23 cellular contexts compared by ENCODE assay signal in the genomic region with DNA sequence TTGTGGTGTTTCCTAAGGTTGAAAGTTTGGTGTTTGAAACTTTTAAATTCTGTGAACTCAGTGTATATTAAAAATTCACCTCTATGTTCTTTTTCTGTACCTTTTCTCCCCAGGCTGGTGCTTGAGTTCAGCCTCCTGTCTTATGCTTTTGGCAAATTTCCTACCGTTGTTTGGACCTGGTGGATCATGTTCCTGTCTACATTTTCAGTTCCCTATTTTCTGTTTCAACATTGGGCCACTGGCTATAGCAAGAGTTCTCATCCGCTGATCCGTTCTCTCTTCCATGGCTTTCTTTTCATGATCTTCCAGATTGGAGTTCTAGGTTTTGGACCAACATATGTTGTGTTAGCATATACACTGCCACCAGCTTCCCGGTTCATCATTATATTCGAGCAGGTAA. TPM values are rescaled to one million over a fixed set of nuclear protein-coding genes. Genes with fewer than 3 reads are reported as not detected.
A peak's percentile ranks its signal among the peaks of the same experiment; 100 is the strongest.
DNase-seq lines count a peak whose midpoint lies in the region; ATAC-seq, FAIRE-seq and TF ChIP-seq lines count a peak whose summit lies in the region.
"Had no signal": no experiment of that assay in that cellular context is flagged by ENCODE, and none has a peak within 500 bp of the region (broad histone marks: within the 10 kb centered on the region; RNA-seq: fewer than 3 reads in every experiment).

No MANE protein-coding gene starts in this region.

- H3K79me2 ChIP-seq in mammary epithelial cell (ENCODE audit: insufficient read depth, low read length) (no peaks in the 10 kb centered on the region), GM12878 (ENCODE audit: control insufficient read depth, insufficient read depth, low read length) (no peaks in the 10 kb centered on the region)

- in situ Hi-C loops in mammary epithelial cell (cut with MboI; ENCODE audit: low sequenced_read_pairs in 2 of 2) (no loop called here), GM12878 (cut with MboI) (no loop called here)

- peak overlapping the region; percentile 47 for H3K27ac Mint-ChIP-seq in MCF 10A (ENCODE audit: low read depth, unreplicated experiment)
- peak overlapping the region; percentile 25 for H3K27ac Mint-ChIP-seq in stimulated activated naive B cell treated with anti-CD40 and anti-IgM and Interleukin-4, amounts not matched to agents 10 μg/mL and 1 μg/mL and 100 μg/mL, for 72 hours
- H3K27ac Mint-ChIP-seq: CD8-positive, alpha-beta memory T cell; GM23338 had no signal

- H2AFZ ChIP-seq in mammary epithelial cell (ENCODE audit: low read depth, low read length) (no peak overlapping the region), GM12878 (ENCODE audit: control insufficient read depth, low read depth, low read length) (no peak overlapping the region)
- H2AFZ ChIP-seq: GM23338 had no signal

- BruUV-seq in MCF 10A (replicated peaks; lab: Mats Ljungman, UMichigan) (no TSS peak), mammary epithelial cell (replicated peaks; lab: Mats Ljungman, UMichigan) (no TSS peak), GM12878 (replicated peaks; lab: Mats Ljungman, UMichigan) (no TSS peak)

- dilution Hi-C loops in mammary epithelial cell (cut with HindIII; ENCODE audit: low sequenced_read_pairs): no loop called here

- 95% methylated on average over 5 of the region's 5 CpGs for WGBS in mammary epithelial cell (ENCODE audit: low coverage, missing lambda C conversion rate)
- 89% methylated on average over 5 of the region's 5 CpGs for WGBS in GM12878 (ENCODE audit: insufficient coverage, insufficient replicate concordance, low lambda C conversion rate, missing lambda C conversion rate)

- H3K4me2 ChIP-seq in mammary epithelial cell (ENCODE audit: insufficient read depth, low read depth, low read length) (no peak overlapping the region), GM12878 (ENCODE audit: control insufficient read depth, insufficient read depth) (no peak overlapping the region)
- H3K4me2 ChIP-seq: BLaER1, GM23338, SK-N-SH had no signal

- CTCF ChIA-PET in MCF 10A (lab: Yijun Ruan, JAX) (no interaction called here), mammary epithelial cell (lab: Charles Lee; ENCODE audit: low non-redundant PET) (no interaction called here), GM12878 (lab: Yijun Ruan, JAX) (no interaction called here)

- TF ChIP-seq EP300 in GM12878 (IDR thresholded peaks at IDR 0.05; ENCODE audit: borderline replicate concordance in 1 of 2, control insufficient read depth in 1 of 2, low read depth in 2 of 2, low read length in 2 of 2): no peak

- H3K36me3 Mint-ChIP-seq in MCF 10A (ENCODE audit: insufficient read depth, unreplicated experiment): peaks cover 60% of the 10 kb centered on the region
- peaks cover 36 to 47% of the 10 kb centered on the region in 2 donors for H3K36me3 Mint-ChIP-seq in stimulated activated naive B cell treated with anti-CD40 and anti-IgM and Interleukin-4, amounts not matched to agents 10 μg/mL and 1 μg/mL and 100 μg/mL, for 72 hours

- H3K36me3 ChIP-seq in mammary epithelial cell (ENCODE audit: insufficient read depth, low read length) (peaks cover 18% of the 10 kb centered on the region), GM12878 (ENCODE audit: control insufficient read depth in 2 of 2, insufficient read depth in 2 of 2, low read length in 1 of 2) (peaks cover 5 to 17% of the 10 kb centered on the region in 2 experiments; a peak in 3 of 4 replicates)

- SMC1A ChIA-PET in GM12878 (lab: Charles Lee; ENCODE audit: uncharacterized antibody, unreplicated experiment): interaction anchor here (1.2 to 1.3 kb wide), 2 partner anchors 24 to 43 kb away, joined by 3 read pairs; no protein-coding TSS in a partner anchor

- no peak for TF ChIP-seq POLR2A in GM12878 (IDR thresholded peaks at IDR 0.05; ENCODE audit: low read depth, low read length)

- no peak for ATAC-seq in GM12878
- no peak for ATAC-seq in stimulated activated naive B cell treated with anti-CD40 and anti-IgM and Interleukin-4, amounts not matched to agents 10 μg/mL and 1 μg/mL and 100 μg/mL, for 72 hours (replicated peaks)
- ATAC-seq: GM23338 had no signal

- no peak for DNase-seq in MCF 10A (ENCODE audit: unreplicated experiment)
- DNase-seq in mammary epithelial cell: no peak
- peak; percentile 78 for DNase-seq in NOMO-1 treated with DMSO at 0.1 percent for 48 hours (lab: John Stamatoyannopoulos, UW; ENCODE audit: unreplicated experiment)
- DNase-seq in GM12878 (ENCODE audit: low read depth, low spot score): no peak
- DNase-seq in stimulated activated naive B cell treated with anti-CD40 and anti-IgM and Interleukin-4, amounts not matched to agents 10 μg/mL and 1 μg/mL and 100 μg/mL, for 72 hours: no peak
- no peak for DNase-seq in NCI-H345 (lab: John Stamatoyannopoulos, UW)
- DNase-seq in COR-L47 (lab: John Stamatoyannopoulos, UW): no peak
- DNase-seq in AG08396 (ENCODE audit: low spot score): no peak
- DNase-seq: CD8-positive, alpha-beta memory T cell; DMS79 treated with DMSO at 0.1 percent for 48 hours; HCEC 1CT; Kasumi-1; NCI-H1417; NCI-H187; NCI-H2227 treated with DMSO at 0.1 percent for 48 hours; NCI-H524; Right ventricle myocardium superior; SK-N-SH had no signal

- H3K4me3 ChIP-seq in mammary epithelial cell (replicated peaks in 1 of 3; ENCODE audit: insufficient read depth in 1 of 3, low read depth in 2 of 3, low read length in 3 of 3) (no peak overlapping the region), GM12878 (no peak overlapping the region)
- H3K4me3 ChIP-seq: BLaER1, GM23338 had no signal

- H3K4me1 ChIP-seq in mammary epithelial cell (ENCODE audit: insufficient read depth, low read length): no peaks in the 10 kb centered on the region
- H3K4me1 ChIP-seq in GM12878 (ENCODE audit: control insufficient read depth, insufficient read depth, low read length): no peaks in the 10 kb centered on the region
- H3K4me1 ChIP-seq: BLaER1 had no signal

- intact Hi-C loops in MCF 10A (cut with micrococcal nuclease) (no loop called here), mammary epithelial cell (cut with micrococcal nuclease) (no loop called here), GM12878 (cut with micrococcal nuclease; ENCODE audit: unreplicated experiment) (no loop called here)

- H3K4me1 Mint-ChIP-seq in MCF 10A (ENCODE audit: insufficient read depth, unreplicated experiment): no peaks in the 10 kb centered on the region
- peaks cover 6% of the 10 kb centered on the region in 2 donors for H3K4me1 Mint-ChIP-seq in stimulated activated naive B cell treated with anti-CD40 and anti-IgM and Interleukin-4, amounts not matched to agents 10 μg/mL and 1 μg/mL and 100 μg/mL, for 72 hours
- H3K4me1 Mint-ChIP-seq: GM23338 had no signal

- no peak overlapping the region for H3K27ac ChIP-seq in mammary epithelial cell (ENCODE audit: insufficient read depth, low read depth, low read length)
- no peak overlapping the region for H3K27ac ChIP-seq in GM12878 (ENCODE audit: control insufficient read depth, insufficient read depth)
- H3K27ac ChIP-seq: BLaER1 had no signal

- no peak for TF ChIP-seq CTCF in MCF 10A (IDR thresholded peaks at IDR 0.05; ENCODE audit: unreplicated experiment)
- TF ChIP-seq CTCF in mammary epithelial cell (conservative IDR thresholded peaks at IDR 0.05 in 1 of 2, IDR thresholded peaks at IDR 0.05 in 1 of 2; ENCODE audit: extremely low read depth in 1 of 2, insufficient read depth in 1 of 2, low read depth in 1 of 2, low read length in 2 of 2): no peak
- TF ChIP-seq CTCF in GM12878 (IDR thresholded peaks at IDR 0.05 in 2 of 3, conservative IDR thresholded peaks at IDR 0.05 in 1 of 3; ENCODE audit: control insufficient read depth in 2 of 3, extremely low read depth in 1 of 3, insufficient read depth in 1 of 3, low read depth in 3 of 3, low read length in 3 of 3): no peak

- no peak overlapping the region for H3K4me3 Mint-ChIP-seq in MCF 10A (ENCODE audit: unreplicated experiment)
- no peak overlapping the region for H3K4me3 Mint-ChIP-seq in stimulated activated naive B cell treated with anti-CD40 and anti-IgM and Interleukin-4, amounts not matched to agents 10 μg/mL and 1 μg/mL and 100 μg/mL, for 72 hours
- H3K4me3 Mint-ChIP-seq: CD8-positive, alpha-beta memory T cell; GM23338 had no signal

- H4K20me1 ChIP-seq in mammary epithelial cell (ENCODE audit: insufficient read depth, low read length): no peaks in the 10 kb centered on the region
- no peaks in the 10 kb centered on the region for H4K20me1 ChIP-seq in GM12878 (ENCODE audit: control insufficient read depth, insufficient read depth)
- H4K20me1 ChIP-seq: BLaER1 had no signal

- H3K9ac ChIP-seq in mammary epithelial cell (ENCODE audit: insufficient read depth, low read length): no peak overlapping the region
- no peak overlapping the region for H3K9ac ChIP-seq in GM12878 (ENCODE audit: control insufficient read depth, insufficient read depth, low read length)
- H3K9ac ChIP-seq: BLaER1, SK-N-SH had no signal

- no peak for FAIRE-seq in GM12878 (lab: Jason Lieb, UNC)
- FAIRE-seq: RCC 7860 had no signal

- RAD21 ChIA-PET in GM12878 (lab: Charles Lee; ENCODE audit: unreplicated experiment): no interaction called here

- no peaks in the 10 kb centered on the region for H3K9me3 ChIP-seq in mammary epithelial cell (replicated peaks; ENCODE audit: insufficient read depth, low read length)
- no peaks in the 10 kb centered on the region for H3K9me3 ChIP-seq in GM12878 (replicated peaks; ENCODE audit: control insufficient read depth, insufficient read depth, low read length)
- H3K9me3 ChIP-seq: BLaER1, SK-N-SH had no signal

- no peaks in the 10 kb centered on the region for H3K27me3 Mint-ChIP-seq in MCF 10A (ENCODE audit: insufficient read depth, unreplicated experiment)
- H3K27me3 Mint-ChIP-seq in stimulated activated naive B cell treated with anti-CD40 and anti-IgM and Interleukin-4, amounts not matched to agents 10 μg/mL and 1 μg/mL and 100 μg/mL, for 72 hours: no peaks in the 10 kb centered on the region
- H3K27me3 Mint-ChIP-seq: CD8-positive, alpha-beta memory T cell had no signal

- POLR2A ChIA-PET in MCF 10A (lab: Yijun Ruan, JAX): interaction anchor here (0.7 kb wide), 1 partner anchor 35 kb away, joined by 3 read pairs; no protein-coding TSS in a partner anchor
- POLR2A ChIA-PET in GM12878 (lab: Charles Lee): no interaction called here

- TF ChIP-seq RAD21 in GM12878 (IDR thresholded peaks at IDR 0.05; ENCODE audit: insufficient read depth, low read depth, low read length): no peak

- no peaks in the 10 kb centered on the region for H3K9me3 Mint-ChIP-seq in MCF 10A (ENCODE audit: unreplicated experiment)
- H3K9me3 Mint-ChIP-seq in stimulated activated naive B cell treated with anti-CD40 and anti-IgM and Interleukin-4, amounts not matched to agents 10 μg/mL and 1 μg/mL and 100 μg/mL, for 72 hours: no peaks in the 10 kb centered on the region
- H3K9me3 Mint-ChIP-seq: CD8-positive, alpha-beta memory T cell; GM23338 had no signal

- no peaks in the 10 kb centered on the region for H3K27me3 ChIP-seq in mammary epithelial cell (ENCODE audit: insufficient read depth, low read length)
- no peaks in the 10 kb centered on the region for H3K27me3 ChIP-seq in GM12878 (replicated peaks in 1 of 2; ENCODE audit: control insufficient read depth in 2 of 2, insufficient read depth in 2 of 2, low read length in 1 of 2)
- H3K27me3 ChIP-seq: BLaER1 had no signal

RNA-seq across cellular contexts. Expression of a gene that starts 24.9 kb away (rescaled TPM):
- total RNA-seq in MCF 10A (2022) (1.1 and 1.7 TPM in 2 replicates), mammary epithelial cell (1 to 10 TPM in 1 of 2 donors, under 1 TPM in 1; 0.67 to 1.3 TPM), GM12878 (2014; rRNA removed) (0.34 and 0.54 TPM in 2 replicates), GM12878 (2014; rRNA removed; fragmentation: Illumina TruSeq; extraction: Trizol) (0.54 and 0.83 TPM in 2 replicates), GM12878 (2021) (0.40 and 0.49 TPM in 2 replicates)
- polyA plus RNA-seq in mammary epithelial cell (0.15 TPM), GM12878 (2011; rRNA removed) (0.35 and 0.76 TPM in 2 replicates), GM12878 (2014; fragmentation: Illumina TruSeq; extraction: Trizol) (0.12 TPM in 1 of 2 replicates, not detected in the other), GM12878 (2014; fragmentation: Nextera tagmentation; extraction: Ambion mirVana) (under 1 TPM; 0.16 to 0.27 TPM), GM12878 (2014; rRNA removed) (0.18 and 0.59 TPM in 2 replicates), GM12878 (2016; fragmentation: Nextera tagmentation; extraction: Ambion mirVana) (under 1 TPM; 0.78 to 0.84 TPM)
- not detected for polyA minus RNA-seq in mammary epithelial cell
- 1.2 and 1.7 TPM in 2 replicates for total RNA-seq in GM12878 (2013; cell fraction: nucleolus; rRNA removed)
- polyA plus RNA-seq in GM12878 (2011; ENCODE audit: low read depth): not detected
- polyA plus RNA-seq in GM12878 (2011; cell fraction: cytosol; rRNA removed): 0.30 and 0.31 TPM in 2 replicates
- 0.57 and 0.63 TPM in 2 replicates for polyA plus RNA-seq in GM12878 (2011; cell fraction: nucleus; rRNA removed)
- polyA plus RNA-seq in GM12878 (2012): 0.08 TPM in 1 of 2 replicates, not detected in the other
- polyA minus RNA-seq in GM12878 (2011; rRNA and poly(A)+ RNA removed): 0.52 and 0.59 TPM in 2 replicates
- not detected in 2 replicates for polyA minus RNA-seq in GM12878 (2011; cell fraction: cytosol; rRNA and poly(A)+ RNA removed)
- 0.24 and 1.7 TPM in 2 replicates for polyA minus RNA-seq in GM12878 (2011; cell fraction: nucleus; rRNA and poly(A)+ RNA removed)
- total RNA-seq: A172; GM23338; Right ventricle myocardium superior; T-helper 1 cell treated with Interleukin-12 subunit alpha and Interleukin-12 subunit beta and Interleukin-4 antibody, amounts not matched to agents 30 ng/mL and 1 ng/mL, for 36 hours had no signal
- polyA plus RNA-seq: CD8-positive, alpha-beta memory T cell; GM23338 had no signal

RNA-seq across cellular contexts. Expression of a gene that starts 47.3 kb away (rescaled TPM):
- total RNA-seq in MCF 10A (2022) (28.4 and 39.7 TPM in 2 replicates), mammary epithelial cell (10 to 100 TPM; 22.3 to 40.3 TPM), GM12878 (2014; rRNA removed) (12.9 and 13.5 TPM in 2 replicates), GM12878 (2014; rRNA removed; fragmentation: Illumina TruSeq; extraction: Trizol) (14.0 and 14.1 TPM in 2 replicates), GM12878 (2021) (32.0 and 32.5 TPM in 2 replicates)
- polyA plus RNA-seq in mammary epithelial cell (18.2 TPM), GM12878 (2011; rRNA removed) (68.5 and 80.1 TPM in 2 replicates), GM12878 (2014; fragmentation: Illumina TruSeq; extraction: Trizol) (30.6 and 33.2 TPM in 2 replicates), GM12878 (2014; fragmentation: Nextera tagmentation; extraction: Ambion mirVana) (10 to 100 TPM in 1 of 2 experiments, 1 to 10 TPM in 1; 8.6 to 12.5 TPM), GM12878 (2014; rRNA removed) (11.6 and 11.7 TPM in 2 replicates), GM12878 (2016; fragmentation: Nextera tagmentation; extraction: Ambion mirVana) (10 to 100 TPM; 60.3 to 61.0 TPM)
- 24.5 TPM for polyA minus RNA-seq in mammary epithelial cell
- 48.7 and 50.8 TPM in 2 replicates for total RNA-seq in GM12878 (2013; cell fraction: nucleolus; rRNA removed)
- 3.6 TPM for polyA plus RNA-seq in GM12878 (2011; ENCODE audit: low read depth)
- 20.5 and 29.3 TPM in 2 replicates for polyA plus RNA-seq in GM12878 (2011; cell fraction: cytosol; rRNA removed)
- 17.8 and 19.1 TPM in 2 replicates for polyA plus RNA-seq in GM12878 (2011; cell fraction: nucleus; rRNA removed)
- 6.1 and 7.7 TPM in 2 replicates for polyA plus RNA-seq in GM12878 (2012)
- 69.5 and 114 TPM in 2 replicates for polyA minus RNA-seq in GM12878 (2011; rRNA and poly(A)+ RNA removed)
- polyA minus RNA-seq in GM12878 (2011; cell fraction: cytosol; rRNA and poly(A)+ RNA removed): 12.6 and 20.9 TPM in 2 replicates
- 7.6 and 12.7 TPM in 2 replicates for polyA minus RNA-seq in GM12878 (2011; cell fraction: nucleus; rRNA and poly(A)+ RNA removed)
